In the genomic region with DNA sequence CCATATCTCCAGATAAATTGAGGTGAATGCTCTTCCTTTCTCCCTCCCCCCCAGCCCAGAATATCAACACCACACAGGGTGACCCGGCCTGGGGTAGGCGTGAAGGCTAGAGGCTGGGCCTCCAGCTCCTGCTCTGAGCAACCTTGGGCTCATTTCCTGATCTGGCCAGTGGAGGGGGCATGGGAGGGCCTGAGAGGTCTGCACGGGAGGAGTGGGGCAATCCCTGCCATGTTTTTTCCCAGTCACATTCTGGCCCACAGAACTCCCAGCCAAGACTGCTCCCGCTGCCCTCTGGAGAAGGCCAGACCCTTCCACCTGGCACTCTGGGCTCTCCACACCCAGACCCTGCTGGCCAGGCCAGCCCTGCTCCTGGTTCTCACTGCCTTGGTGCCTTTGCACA, we compare ENCODE assay signal across 8 cellular contexts.
DNase-seq lines count a peak whose midpoint lies in the region; ATAC-seq lines count a peak whose summit lies in the region.
"Had no signal": no experiment of that assay in that cellular context is flagged by ENCODE, and none has a peak within 500 bp of the region (broad histone marks: within the 10 kb centered on the region; RNA-seq: fewer than 3 reads in every experiment).

No MANE protein-coding gene starts in this region.

- no peak overlapping the region for H3K4me3 Mint-ChIP-seq in stimulated activated effector memory CD8-positive, alpha-beta T cell treated with anti-CD3 and anti-CD28 coated beads, Interleukin-12 subunit alpha, Interleukin-12 subunit beta, amount 100 ng/mL, for 72 hours

- H3K27ac Mint-ChIP-seq in stimulated activated effector memory CD8-positive, alpha-beta T cell treated with anti-CD3 and anti-CD28 coated beads, Interleukin-12 subunit alpha, Interleukin-12 subunit beta, amount 100 ng/mL, for 72 hours, result peak overlapping the region; percentile 78

- H3K4me1 Mint-ChIP-seq in stimulated activated effector memory CD8-positive, alpha-beta T cell treated with anti-CD3 and anti-CD28 coated beads, Interleukin-12 subunit alpha, Interleukin-12 subunit beta, amount 100 ng/mL, for 72 hours, result peaks cover 12% of the 10 kb centered on the region

- peaks cover 4% of the 10 kb centered on the region for H3K4me1 ChIP-seq in adipocyte (ENCODE audit: control insufficient read depth, insufficient read depth, low read length)
- H3K4me1 ChIP-seq: pancreas had no signal

- H3K9ac ChIP-seq in adipocyte (ENCODE audit: low read length), result no peak overlapping the region
- H3K9ac ChIP-seq: KMS-11 had no signal

- no peaks in the 10 kb centered on the region for H3K36me3 ChIP-seq in adipocyte (ENCODE audit: control insufficient read depth, insufficient read depth, low read length, severe bottlenecking)
- H3K36me3 ChIP-seq: pancreas had no signal

- no peaks in the 10 kb centered on the region for H3K27me3 ChIP-seq in adipocyte (replicated peaks; ENCODE audit: control insufficient read depth, insufficient read depth, low read length)
- H3K27me3 ChIP-seq: pancreas had no signal

- H3K9me3 ChIP-seq in adipocyte (ENCODE audit: control insufficient read depth, low read length), result no peaks in the 10 kb centered on the region
- H3K9me3 ChIP-seq: pancreas had no signal

- peak; percentile 60 for DNase-seq in activated effector memory CD4-positive, alpha-beta T cell treated with anti-CD3 and anti-CD28 coated beads, Interleukin-2, amount 50 U/mL, for 16 hours
- DNase-seq in activated effector memory CD4-positive, alpha-beta T cell treated with Interleukin-2 at 50 U/mL for 16 hours, result no peak
- DNase-seq in adipocyte (ENCODE audit: low read depth) (peak; percentile 24), hypothalamus (lab: John Stamatoyannopoulos, UW) (no peak)
- no peak for DNase-seq in stimulated activated effector memory CD8-positive, alpha-beta T cell treated with anti-CD3 and anti-CD28 coated beads, Interleukin-12 subunit alpha, Interleukin-12 subunit beta, amount 100 ng/mL, for 72 hours (ENCODE audit: low spot score in 2 of 2)

- H3K36me3 Mint-ChIP-seq in stimulated activated effector memory CD8-positive, alpha-beta T cell treated with anti-CD3 and anti-CD28 coated beads, Interleukin-12 subunit alpha, Interleukin-12 subunit beta, amount 100 ng/mL, for 72 hours, result no peaks in the 10 kb centered on the region

- H3K4me3 ChIP-seq in adipocyte (ENCODE audit: low read length), result no peak overlapping the region
- H3K4me3 ChIP-seq: pancreas had no signal

- peak; percentile 27 for ATAC-seq in stimulated activated effector memory CD8-positive, alpha-beta T cell treated with anti-CD3 and anti-CD28 coated beads, Interleukin-12 subunit alpha, Interleukin-12 subunit beta, amount 100 ng/mL, for 72 hours
- no peak for ATAC-seq in HG03159 (IDR thresholded peaks at IDR 0.05; ENCODE audit: unreplicated experiment)

- H3K9me3 Mint-ChIP-seq in stimulated activated effector memory CD8-positive, alpha-beta T cell treated with anti-CD3 and anti-CD28 coated beads, Interleukin-12 subunit alpha, Interleukin-12 subunit beta, amount 100 ng/mL, for 72 hours, result no peaks in the 10 kb centered on the region

Comparison
In these comparisons a context has a peak if more than half of its experiments do, and no peak if none do; other contexts are left out.
1. DNase-seq: peak in activated effector memory CD4-positive, alpha-beta T cell treated with anti-CD3 and anti-CD28 coated beads, Interleukin-2, amount 50 U/mL, for 16 hours (single experiment) and adipocyte (single experiment); none in activated effector memory CD4-positive, alpha-beta T cell treated with Interleukin-2 at 50 U/mL for 16 hours (single experiment), stimulated activated effector memory CD8-positive, alpha-beta T cell treated with anti-CD3 and anti-CD28 coated beads, Interleukin-12 subunit alpha, Interleukin-12 subunit beta, amount 100 ng/mL, for 72 hours (0 of 2) and hypothalamus (0 of 51).